ENCODE assay signal across 1 cellular context in genomic region chr15:65792130-65792987, GRCh38.
TF ChIP-seq lines count a peak whose summit lies in the region.

Gene DENND4A, minus strand, starts transcription at chr15:65792293. Its CDS starts 35,843 bp downstream, at chr15:65756450.

TF ChIP-seq in GM12878, 131 proteins besides CTCF, POLR2A, EP300 and RAD21 (continued from another document and continues in another):
- TF ChIP-seq ZBTB4 (CRISPR knock-in tag; IDR thresholded peaks at IDR 0.05) (no peak), CEBPZ (IDR thresholded peaks at IDR 0.05; ENCODE audit: low read depth, low read length) (no peak), ZNF622 (IDR thresholded peaks at IDR 0.05) (no peak), FOS (IDR thresholded peaks at IDR 0.05; ENCODE audit: borderline replicate concordance, extremely low read depth, insufficient read length) (no peak), USF2 (IDR thresholded peaks at IDR 0.05; ENCODE audit: borderline replicate concordance, low read depth, low read length) (no peak), EZH2 (IDR thresholded peaks at IDR 0.05; ENCODE audit: borderline replicate concordance, control insufficient read depth, low read depth, low read length) (no peak), USF1 (IDR thresholded peaks at IDR 0.05; ENCODE audit: borderline replicate concordance, extremely low read length, insufficient read depth, low read depth, low read length) (peak; percentile 13), RELB (IDR thresholded peaks at IDR 0.05; ENCODE audit: low read depth) (peak; percentile 100), STAT1 (conservative IDR thresholded peaks at IDR 0.05) (peak; percentile 79; the same call in 1 of the 2 replicates), HDAC6 (IDR thresholded peaks at IDR 0.05; ENCODE audit: unreplicated experiment) (no peak), SIN3A (IDR thresholded peaks at IDR 0.05; ENCODE audit: low read depth, low read length) (no peak), TAF1 (IDR thresholded peaks at IDR 0.05; ENCODE audit: borderline replicate concordance, low read depth, low read length) (peak; percentile 79; the same call in 1 of the 2 replicates), CBX5 (IDR thresholded peaks at IDR 0.05; ENCODE audit: low read depth) (0 out of 2 replicates have a peak, but pooled peaks have one; percentile 48), NFXL1 (IDR thresholded peaks at IDR 0.05; ENCODE audit: borderline replicate concordance) (peak; percentile 98), TCF3 (IDR thresholded peaks at IDR 0.05; ENCODE audit: borderline replicate concordance, insufficient read depth, low read depth, low read length) (no peak; the same call in 1 of the 2 replicates), RCOR1 (conservative IDR thresholded peaks at IDR 0.05; ENCODE audit: low read depth, low read length) (peak; percentile 90; the same call in 1 of the 2 replicates), ESRRA (IDR thresholded peaks at IDR 0.05; ENCODE audit: low read length) (0 out of 2 replicates have a peak, but pooled peaks have one; percentile 33), POU2F2 (IDR thresholded peaks at IDR 0.05; ENCODE audit: borderline replicate concordance, low read depth, low read length) (peak; percentile 68), SIX5 (IDR thresholded peaks at IDR 0.05; ENCODE audit: low read depth, low read length, severe bottlenecking) (no peak), ZNF687 (IDR thresholded peaks at IDR 0.05) (peak; percentile 43; the same call in 1 of the 2 replicates), SMC3 (IDR thresholded peaks at IDR 0.05; ENCODE audit: borderline replicate concordance, low read length) (peak; percentile 23; the same call in 1 of the 2 replicates), PAX8 (IDR thresholded peaks at IDR 0.05) (no peak), BMI1 (IDR thresholded peaks at IDR 0.05; ENCODE audit: borderline replicate concordance) (peak; percentile 77), NR2C2 (IDR thresholded peaks at IDR 0.05; ENCODE audit: borderline replicate concordance, control insufficient read depth, insufficient read length, low read depth) (no peak), KAT2A (conservative IDR thresholded peaks at IDR 0.05; ENCODE audit: control insufficient read depth, low read depth, low read length) (no peak), ATF2 (IDR thresholded peaks at IDR 0.05; ENCODE audit: low read length) (peak; percentile 90), ELK1 (IDR thresholded peaks at IDR 0.05; ENCODE audit: low read depth, low read length) (peak; percentile 55; the same call in 1 of the 2 replicates), MYB (IDR thresholded peaks at IDR 0.05; ENCODE audit: borderline replicate concordance, low read depth, low read length) (peak; percentile 95), FOXK2 (IDR thresholded peaks at IDR 0.05) (no peak), ZZZ3 (IDR thresholded peaks at IDR 0.05; ENCODE audit: control insufficient read depth, insufficient read length, low read depth) (no peak), NR2C1 (IDR thresholded peaks at IDR 0.05) (no peak), NR2F1 (conservative IDR thresholded peaks at IDR 0.05) (peak; percentile 97), IKZF1 (conservative IDR thresholded peaks at IDR 0.05) (peak; percentile 99), BCLAF1 (IDR thresholded peaks at IDR 0.05) (no peak), GATAD2B (conservative IDR thresholded peaks at IDR 0.05; ENCODE audit: low read depth) (peak; percentile 79), IKZF2 (IDR thresholded peaks at IDR 0.05) (peak; percentile 98), JUND (IDR thresholded peaks at IDR 0.05; ENCODE audit: low read depth, low read length) (no peak)
